In the genomic region with DNA sequence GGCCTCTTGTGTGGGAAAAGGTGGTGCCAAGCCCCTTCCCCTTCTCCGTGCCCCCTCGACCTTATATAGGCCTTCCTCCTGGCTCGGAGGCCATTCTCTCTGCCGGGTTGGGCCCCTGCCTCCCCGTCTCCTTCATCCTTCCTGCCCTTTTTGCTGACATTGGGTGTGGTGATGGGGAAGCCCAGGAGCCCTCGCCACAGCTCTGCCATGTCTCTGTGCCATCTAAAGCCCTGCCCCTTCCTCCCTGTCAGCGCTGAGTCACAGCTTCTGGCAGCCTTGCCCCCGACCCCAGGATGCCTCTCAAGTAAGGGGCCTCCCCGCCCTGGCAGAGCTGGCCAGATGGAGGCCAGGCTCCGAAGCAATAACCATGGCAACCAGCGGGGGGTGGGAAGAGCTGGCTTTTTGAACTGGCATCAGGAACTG, we compare ENCODE assay signal across 8 cellular contexts. TPM values are rescaled to one million over a fixed set of nuclear protein-coding genes. Genes with fewer than 3 reads are reported as not detected.
DNase-seq lines count a peak whose midpoint lies in the region; ATAC-seq, FAIRE-seq and TF ChIP-seq lines count a peak whose summit lies in the region.

No MANE protein-coding gene starts in this region.

- no peaks in the 10 kb centered on the region for H4K20me1 ChIP-seq in keratinocyte (ENCODE audit: control insufficient read depth, extremely low read depth, insufficient read depth, low read length)

- peaks cover 14 to 32% of the 10 kb centered on the region in 2 experiments for H3K36me3 ChIP-seq in keratinocyte (ENCODE audit: control insufficient read depth in 2 of 2, extremely low read depth in 1 of 2, insufficient read depth in 2 of 2, low read length in 2 of 2)

- peaks cover 3% of the 10 kb centered on the region for H3K79me2 ChIP-seq in keratinocyte (ENCODE audit: control insufficient read depth, insufficient read depth, low read length)

- no peak overlapping the region for H2AFZ ChIP-seq in keratinocyte (ENCODE audit: control insufficient read depth, low read length)

- no peak for FAIRE-seq in keratinocyte (lab: Jason Lieb, UNC)

- TF ChIP-seq CTCF in astrocyte of the spinal cord (IDR thresholded peaks at IDR 0.05; ENCODE audit: low read depth, low read length) (no peak), keratinocyte (optimal IDR thresholded peaks at IDR 0.05 in 1 of 3, IDR thresholded peaks at IDR 0.05 in 1 of 3, conservative IDR thresholded peaks at IDR 0.05 in 1 of 3; ENCODE audit: extremely low read depth in 1 of 3, insufficient read depth in 2 of 3, low read length in 3 of 3) (no peak)

- no peaks in the 10 kb centered on the region for H3K9me3 ChIP-seq in keratinocyte (ENCODE audit: control insufficient read depth, low read depth, low read length)

- H3K4me2 ChIP-seq in keratinocyte (ENCODE audit: control insufficient read depth, extremely low read depth, insufficient read depth, low read depth, low read length), result peak overlapping the region; percentile 19

- H3K27ac ChIP-seq in keratinocyte (ENCODE audit: control insufficient read depth, insufficient read depth, low read length), result peak overlapping the region; percentile 61

- dilution Hi-C loops in keratinocyte (cut with MboI; ENCODE audit: extremely low pct_ligation_motif_present, low sequenced_read_pairs), result no loop called here

- H3K9me1 ChIP-seq in keratinocyte (ENCODE audit: control insufficient read depth, extremely low read depth, insufficient read depth, low read length), result peaks cover 4% of the 10 kb centered on the region

- peaks cover 42% of the 10 kb centered on the region for H3K4me1 ChIP-seq in keratinocyte (ENCODE audit: control insufficient read depth, extremely low read depth, insufficient read depth, low read length)

- ATAC-seq in GM19455 (IDR thresholded peaks at IDR 0.05; ENCODE audit: unreplicated experiment), result no peak

- DNase-seq in NCI-H1105 (lab: John Stamatoyannopoulos, UW), result peak; percentile 2
- DNase-seq in NCI-H1105 treated with DMSO at 0.1 percent for 48 hours (lab: John Stamatoyannopoulos, UW), result no peak
- peak; percentile 38 for DNase-seq in HuH-7 (ENCODE audit: low spot score)
- DNase-seq in UCSD-AML1 (lab: John Stamatoyannopoulos, UW; ENCODE audit: unreplicated experiment), result peak; percentile 65
- DNase-seq in astrocyte of the spinal cord (ENCODE audit: low read depth, low spot score), result peak; percentile 72
- no peak for DNase-seq in keratinocyte (ENCODE audit: low read depth, low spot score)
- DNase-seq in stimulated activated CD4-positive, alpha-beta T cell treated with anti-CD3 and anti-CD28 coated beads, TNF-alpha, amount 100 ng/mL, for 24 hours (ENCODE audit: low read depth in 3 of 3), result peak; percentile 65 to 85 (median 69)

- in situ Hi-C loops in astrocyte of the spinal cord (cut with HindIII; ENCODE audit: low sequenced_read_pairs), result no loop called here

- no peaks in the 10 kb centered on the region for H3K27me3 ChIP-seq in keratinocyte (ENCODE audit: control insufficient read depth, extremely low read depth, insufficient read depth, low read length)

- H3K4me3 ChIP-seq in astrocyte of the spinal cord (ENCODE audit: low read depth, low read length) (no peak overlapping the region), keratinocyte (ENCODE audit: control insufficient read depth in 2 of 3, extremely low read depth in 1 of 3, insufficient read depth in 2 of 3, low read depth in 1 of 3, low read length in 3 of 3) (no peak overlapping the region)

- H3K9ac ChIP-seq in keratinocyte (ENCODE audit: control insufficient read depth, extremely low read depth, insufficient read depth, low read length), result no peak overlapping the region

RNA-seq across cellular contexts. Expression of gene JADE2, which starts 30.4 kb away (rescaled TPM):
- polyA plus RNA-seq in keratinocyte, result 8.4 to 15.5 TPM (median 11.1 TPM) in 3 replicates
- 3.3 TPM for polyA plus RNA-seq in keratinocyte (2011; ENCODE audit: low read depth)
- 6.2 and 10.7 TPM in 2 replicates for polyA plus RNA-seq in keratinocyte (2011; cell fraction: cytosol; rRNA removed)
- 13.5 and 16.0 TPM in 2 replicates for polyA plus RNA-seq in keratinocyte (2011; cell fraction: nucleus; rRNA removed)
- 3.0 and 18.5 TPM in 2 replicates for polyA plus RNA-seq in keratinocyte (2012; ENCODE audit: low replicate concordance)
- polyA minus RNA-seq in keratinocyte, result 16.5 to 42.2 TPM (median 27.7 TPM) in 3 replicates
- polyA minus RNA-seq in keratinocyte (2011; cell fraction: cytosol; rRNA and poly(A)+ RNA removed), result 25.3 TPM
- polyA minus RNA-seq in keratinocyte (2011; cell fraction: nucleus; rRNA and poly(A)+ RNA removed), result 19.3 and 20.4 TPM in 2 replicates

Comparison
In these comparisons a context has a peak if more than half of its experiments do, and no peak if none do; other contexts are left out.
1. DNase-seq: peak in NCI-H1105 (single experiment), HuH-7 (single experiment), UCSD-AML1 (single experiment), astrocyte of the spinal cord (single experiment) and stimulated activated CD4-positive, alpha-beta T cell treated with anti-CD3 and anti-CD28 coated beads, TNF-alpha, amount 100 ng/mL, for 24 hours (3 of 3); none in NCI-H1105 treated with DMSO at 0.1 percent for 48 hours (single experiment) and keratinocyte (single experiment).